Comparison of ENCODE assay signal across 11 cellular contexts in the genomic region with DNA sequence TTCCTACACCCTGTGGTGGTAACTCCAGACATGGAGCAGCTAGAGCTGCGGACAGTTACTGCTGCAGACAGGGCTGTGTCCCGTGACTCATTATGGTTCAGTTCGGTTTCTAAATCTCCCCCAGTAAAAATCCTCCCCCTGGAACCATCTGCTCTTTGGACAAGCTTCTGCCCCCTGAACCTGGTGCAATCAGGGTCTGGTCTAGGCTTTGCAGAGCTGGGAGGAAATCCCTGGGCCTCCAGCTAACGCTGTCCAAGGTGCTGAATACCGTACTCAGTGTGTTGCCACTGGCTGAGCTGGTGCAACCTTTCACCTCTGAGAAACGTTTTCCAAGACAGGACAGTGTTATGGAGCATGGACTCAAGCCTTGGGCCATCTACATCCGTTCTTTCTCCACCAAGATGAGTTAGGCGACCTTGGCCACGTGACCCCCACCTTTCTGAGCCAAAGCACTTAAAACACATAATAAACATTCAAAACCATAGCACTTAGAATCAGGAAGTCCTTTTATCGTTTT.
A peak's percentile ranks its signal among the peaks of the same experiment; 100 is the strongest.
DNase-seq lines count a peak whose midpoint lies in the region; ATAC-seq and TF ChIP-seq lines count a peak whose summit lies in the region.
"Had no signal": no experiment of that assay in that cellular context is flagged by ENCODE, and none has a peak within 500 bp of the region (broad histone marks: within the 10 kb centered on the region; RNA-seq: fewer than 3 reads in every experiment).

No MANE protein-coding gene starts in this region.

- H3K36me3 ChIP-seq in lower lobe of right lung: peaks cover 8% of the 10 kb centered on the region

- no peak overlapping the region for H3K27ac Mint-ChIP-seq in activated CD8-positive, alpha-beta T cell treated with anti-CD3 and anti-CD28 coated beads for 36 hours
- H3K27ac Mint-ChIP-seq: natural killer cell treated with Interleukin-12 subunit alpha and Interleukin-12 subunit beta and Interleukin-15 and Interleukin-18, amount 100 ng/mL, for 72 hours had no signal

- H3K27me3 Mint-ChIP-seq in activated CD8-positive, alpha-beta T cell treated with anti-CD3 and anti-CD28 coated beads for 36 hours: no peaks in the 10 kb centered on the region
- H3K27me3 Mint-ChIP-seq: natural killer cell treated with Interleukin-12 subunit alpha and Interleukin-12 subunit beta and Interleukin-15 and Interleukin-18, amount 100 ng/mL, for 72 hours had no signal

- H3K4me3 Mint-ChIP-seq in activated CD8-positive, alpha-beta T cell treated with anti-CD3 and anti-CD28 coated beads for 36 hours: no peak overlapping the region
- H3K4me3 Mint-ChIP-seq: natural killer cell treated with Interleukin-12 subunit alpha and Interleukin-12 subunit beta and Interleukin-15 and Interleukin-18, amount 100 ng/mL, for 72 hours had no signal

- no peaks in the 10 kb centered on the region for H3K27me3 ChIP-seq in lower lobe of right lung (ENCODE audit: low read depth)

- in situ Hi-C loops in Caki2 (cut with HindIII; ENCODE audit: low pct_unique_long_range_greater_than_20kb, low sequenced_read_pairs): no loop called here

- peaks cover 19% of the 10 kb centered on the region for H3K9me3 Mint-ChIP-seq in activated CD8-positive, alpha-beta T cell treated with anti-CD3 and anti-CD28 coated beads for 36 hours
- H3K9me3 Mint-ChIP-seq: natural killer cell treated with Interleukin-12 subunit alpha and Interleukin-12 subunit beta and Interleukin-15 and Interleukin-18, amount 100 ng/mL, for 72 hours had no signal

- H3K4me1 Mint-ChIP-seq in activated CD8-positive, alpha-beta T cell treated with anti-CD3 and anti-CD28 coated beads for 36 hours (ENCODE audit: low read depth): no peaks in the 10 kb centered on the region

- peaks cover 11% of the 10 kb centered on the region for H3K36me3 Mint-ChIP-seq in activated CD8-positive, alpha-beta T cell treated with anti-CD3 and anti-CD28 coated beads for 36 hours (ENCODE audit: low read depth)

- no peak for TF ChIP-seq CTCF in activated CD8-positive, alpha-beta T cell treated with anti-CD3 and anti-CD28 coated beads for 36 hours (IDR thresholded peaks at IDR 0.05)
- TF ChIP-seq CTCF in lower lobe of right lung (IDR thresholded peaks at IDR 0.05): no peak

- CTCF ChIA-PET in activated CD8-positive, alpha-beta T cell treated with anti-CD3 and anti-CD28 coated beads for 36 hours (lab: Charles Lee): no interaction called here

- DNase-seq in Caki2 (ENCODE audit: low read depth) (peak; percentile 55), islet precursor cell (peak; percentile 90), NOMO-1 treated with dmso at 0.1 percent for 144 hours (lab: John Stamatoyannopoulos, UW; ENCODE audit: unreplicated experiment) (no peak), lower lobe of right lung (no peak)
- DNase-seq in Jurkat, Clone E6-1 (ENCODE audit: low read depth, low spot score): peak; percentile 68
- DNase-seq in activated CD8-positive, alpha-beta T cell treated with anti-CD3 and anti-CD28 coated beads for 36 hours: peak; percentile 28
- DNase-seq: NCI-H2029 had no signal

- no peak for ATAC-seq in activated CD8-positive, alpha-beta T cell treated with anti-CD3 and anti-CD28 coated beads for 36 hours
- ATAC-seq in GM21381 (IDR thresholded peaks at IDR 0.05; ENCODE audit: unreplicated experiment) (no peak), lower lobe of right lung (no peak), GM21619 (IDR thresholded peaks at IDR 0.05; ENCODE audit: unreplicated experiment) (no peak)
- ATAC-seq: natural killer cell treated with Interleukin-12 subunit alpha and Interleukin-12 subunit beta and Interleukin-15 and Interleukin-18, amount 100 ng/mL, for 72 hours had no signal

- H3K9me3 ChIP-seq in lower lobe of right lung: no peaks in the 10 kb centered on the region

- no peaks in the 10 kb centered on the region for H3K4me1 ChIP-seq in lower lobe of right lung

- H3K27ac ChIP-seq in lower lobe of right lung: no peak overlapping the region
- H3K27ac ChIP-seq: epithelial cell of prostate had no signal

- no peak overlapping the region for H3K4me3 ChIP-seq in Jurkat, Clone E6-1 (ENCODE audit: low read length)
- H3K4me3 ChIP-seq in lower lobe of right lung: no peak overlapping the region

- intact Hi-C loops in activated CD8-positive, alpha-beta T cell treated with anti-CD3 and anti-CD28 coated beads for 36 hours (cut with micrococcal nuclease): no loop called here
- intact Hi-C loops in lower lobe of right lung (cut with DNase I): no loop called here

- POLR2A ChIA-PET in activated CD8-positive, alpha-beta T cell treated with anti-CD3 and anti-CD28 coated beads for 36 hours (lab: Charles Lee): no interaction called here

Comparison
In these comparisons a context has a peak if more than half of its experiments do, and no peak if none do; other contexts are left out.
1. DNase-seq: peak in Caki2 (single experiment), Jurkat, Clone E6-1 (single experiment), activated CD8-positive, alpha-beta T cell treated with anti-CD3 and anti-CD28 coated beads for 36 hours (single experiment) and islet precursor cell (single experiment); none in NOMO-1 treated with dmso at 0.1 percent for 144 hours (single experiment) and lower lobe of right lung (single experiment).